ENCODE assay signal across 20 cellular contexts in the genomic region with DNA sequence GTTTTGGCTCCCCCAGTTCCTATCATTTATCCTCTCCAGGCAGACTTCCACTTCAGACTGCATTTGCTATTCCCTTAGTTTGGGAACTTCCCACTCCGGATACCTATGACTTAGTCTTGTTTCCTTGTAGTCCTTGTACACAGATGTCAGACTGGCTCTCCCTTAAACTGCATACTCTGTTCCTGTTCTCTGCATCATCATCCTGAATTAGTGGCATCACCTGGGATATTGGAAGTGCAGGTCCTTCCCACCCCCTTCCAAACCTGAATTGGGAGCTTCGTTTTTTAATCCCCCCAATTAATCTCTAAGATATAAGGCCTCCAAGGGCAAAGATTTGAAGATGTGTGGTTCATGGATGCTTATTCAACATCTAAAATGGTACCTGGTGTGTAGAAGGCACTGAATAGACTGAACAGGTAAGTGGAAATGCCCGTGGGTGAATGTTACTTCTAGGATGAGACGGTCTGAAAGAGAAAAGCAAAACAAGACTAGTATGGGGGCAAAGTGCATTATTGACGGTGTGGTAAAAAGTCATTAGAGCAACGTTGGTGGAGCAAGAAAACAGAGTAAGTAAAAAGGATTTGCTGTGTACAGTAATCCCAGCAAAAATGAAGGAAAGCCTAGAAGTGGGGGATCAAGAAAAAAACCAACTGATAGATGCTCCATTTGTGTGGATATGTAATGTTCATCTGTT. TPM values are rescaled to one million over a fixed set of nuclear protein-coding genes. Genes with fewer than 3 reads are reported as not detected.
DNase-seq lines count a peak whose midpoint lies in the region; ATAC-seq, FAIRE-seq and TF ChIP-seq lines count a peak whose summit lies in the region.
"Had no signal": no experiment of that assay in that cellular context is flagged by ENCODE, and none has a peak within 500 bp of the region (broad histone marks: within the 10 kb centered on the region; RNA-seq: fewer than 3 reads in every experiment).

No MANE protein-coding gene starts in this region.

- H3K36me3 ChIP-seq in DND-41 (ENCODE audit: insufficient read depth, low read length): peaks cover 58% of the 10 kb centered on the region
- H3K36me3 ChIP-seq: ovary had no signal

- no peak overlapping the region for H3K27ac ChIP-seq in DND-41 (ENCODE audit: low read length)
- H3K27ac ChIP-seq: ovary, skin epidermis had no signal

- H3K4me1 ChIP-seq in DND-41 (ENCODE audit: insufficient read depth, low read length): peaks cover 6% of the 10 kb centered on the region

- H3K9me3 ChIP-seq in DND-41 (ENCODE audit: insufficient read depth, low read length, severe bottlenecking) (no peaks in the 10 kb centered on the region), T-helper 17 cell (ENCODE audit: control insufficient read depth, low read length, poor library complexity, severe bottlenecking) (no peaks in the 10 kb centered on the region)
- H3K9me3 ChIP-seq: mucosa of descending colon, ovary had no signal

- H3K4me3 Mint-ChIP-seq in T-helper 17 cell (no peak overlapping the region), memory B cell (no peak overlapping the region)
- H3K4me3 Mint-ChIP-seq: T-helper 1 cell treated with Interleukin-12 subunit alpha and Interleukin-12 subunit beta and Interleukin-4 antibody, amounts not matched to agents 30 μg/mL and 1 μg/mL, for 36 hours had no signal

- peak overlapping the region; percentile 16 for H3K27ac Mint-ChIP-seq in T-helper 17 cell
- peak overlapping the region; percentile 19 for H3K27ac Mint-ChIP-seq in memory B cell
- H3K27ac Mint-ChIP-seq: T-helper 1 cell treated with Interleukin-12 subunit alpha and Interleukin-12 subunit beta and Interleukin-4 antibody, amounts not matched to agents 30 μg/mL and 1 μg/mL, for 36 hours had no signal

- DNase-seq in DND-41 (no peak), H54 (ENCODE audit: insufficient read length, low spot score) (no peak), T-helper 17 cell (no peak), memory B cell (ENCODE audit: low spot score in 2 of 2) (no peak), pons (ENCODE audit: low spot score) (no peak)
- DNase-seq: anterior cingulate cortex, KG1, left cardiac atrium, mucosa of descending colon, NCI-H1436, NCI-H345, ovary, trophoblast cell had no signal

- H4K20me1 ChIP-seq in DND-41 (ENCODE audit: insufficient read depth, low read length): peaks cover 67% of the 10 kb centered on the region

- no peak overlapping the region for H3K4me3 ChIP-seq in DND-41 (ENCODE audit: low read depth in 1 of 2, low read length in 2 of 2)
- H3K4me3 ChIP-seq: mucosa of descending colon, ovary, skin epidermis had no signal

- H3K4me2 ChIP-seq in DND-41 (ENCODE audit: insufficient read depth, low read length): no peak overlapping the region

- peak; percentile 60 for FAIRE-seq in H54 (lab: Jason Lieb, UNC)
- FAIRE-seq: endometrium, GM18507 had no signal

- no peaks in the 10 kb centered on the region for H3K9me3 Mint-ChIP-seq in memory B cell
- H3K9me3 Mint-ChIP-seq: T-helper 1 cell treated with Interleukin-12 subunit alpha and Interleukin-12 subunit beta and Interleukin-4 antibody, amounts not matched to agents 30 μg/mL and 1 μg/mL, for 36 hours had no signal

- peak; percentile 0; the same call in 1 of the 3 replicates for ATAC-seq in DND-41 (ENCODE audit: insufficient read depth, low read depth)
- ATAC-seq in T-helper 17 cell: no peak
- ATAC-seq in memory B cell (ENCODE audit: low read depth): no peak
- no peak for ATAC-seq in HG03460 (IDR thresholded peaks at IDR 0.05; ENCODE audit: unreplicated experiment)
- ATAC-seq in GM18867 (IDR thresholded peaks at IDR 0.05; ENCODE audit: unreplicated experiment): no peak
- ATAC-seq: left cardiac atrium, mucosa of descending colon, Right ventricle myocardium inferior had no signal

- no peak overlapping the region for H3K9ac ChIP-seq in DND-41 (ENCODE audit: low read depth, low read length)

- TF ChIP-seq CTCF in DND-41 (IDR thresholded peaks at IDR 0.05; ENCODE audit: borderline replicate concordance, extremely low read depth, low read length, poor library complexity, severe bottlenecking): no peak

- H3K4me1 Mint-ChIP-seq in T-helper 17 cell (peaks cover 21% of the 10 kb centered on the region), memory B cell (peaks cover 15% of the 10 kb centered on the region)

- peaks cover 4% of the 10 kb centered on the region for H3K36me3 Mint-ChIP-seq in T-helper 17 cell (ENCODE audit: low read depth)
- peaks cover 12% of the 10 kb centered on the region for H3K36me3 Mint-ChIP-seq in memory B cell

- TF ChIP-seq POLR2A in H54 (IDR thresholded peaks at IDR 0.05; ENCODE audit: low read depth, low read length): no peak

- H3K27me3 ChIP-seq in DND-41 (ENCODE audit: insufficient read depth, low read length, poor library complexity): no peaks in the 10 kb centered on the region
- H3K27me3 ChIP-seq: ovary had no signal

- H3K79me2 ChIP-seq in DND-41 (ENCODE audit: insufficient read depth, low read length): peaks cover 27% of the 10 kb centered on the region

- H2AFZ ChIP-seq in DND-41 (ENCODE audit: low read depth, low read length): no peak overlapping the region

- no peaks in the 10 kb centered on the region for H3K27me3 Mint-ChIP-seq in T-helper 17 cell
- H3K27me3 Mint-ChIP-seq in memory B cell: no peaks in the 10 kb centered on the region

RNA-seq across cellular contexts. Expression of a gene that starts 9.6 kb away (rescaled TPM):
- 1 to 10 TPM; 6.9 to 9.1 TPM for total RNA-seq in T-helper 17 cell

RNA-seq across cellular contexts. Expression of a gene that starts 41.4 kb away (rescaled TPM):
- 1 to 10 TPM in 1 of 2 donors, not detected in 1; 1.1 TPM for total RNA-seq in T-helper 17 cell
